In the genomic region with DNA sequence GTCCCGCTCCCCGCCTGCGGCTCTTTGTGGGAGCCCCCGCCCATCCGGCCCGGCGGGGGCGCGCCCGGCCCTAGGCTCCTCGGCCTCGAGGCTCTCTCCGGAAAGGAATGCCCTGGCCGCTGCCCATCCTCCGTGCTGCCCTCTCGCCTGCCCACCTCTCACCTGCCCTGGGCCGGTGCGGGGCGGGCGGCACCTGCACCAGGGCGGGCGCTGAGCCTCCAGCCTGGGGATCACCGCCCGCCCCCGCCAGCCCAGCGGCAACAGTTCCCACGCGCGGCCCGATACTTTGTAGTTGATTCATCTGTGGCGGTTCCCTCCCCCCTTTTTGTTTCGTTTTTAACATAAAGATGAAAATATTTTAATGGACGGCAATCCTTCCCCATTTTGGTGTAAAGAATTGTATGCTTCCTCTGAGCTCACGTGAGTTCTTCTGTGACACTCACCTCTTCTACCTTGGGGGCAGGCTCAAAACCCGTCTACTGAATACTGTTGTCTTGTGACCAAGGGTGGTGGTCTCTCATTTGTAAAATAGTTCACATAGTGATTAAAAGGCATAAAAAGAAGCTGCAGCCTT, we compare ENCODE assay signal across 8 cellular contexts. TPM values are rescaled to one million over a fixed set of nuclear protein-coding genes. Genes with fewer than 3 reads are reported as not detected.
DNase-seq lines count a peak whose midpoint lies in the region; ATAC-seq, FAIRE-seq and TF ChIP-seq lines count a peak whose summit lies in the region.

No MANE protein-coding gene starts in this region.

- no peak for TF ChIP-seq RAD21 in K562 (CRISPR knock-in tag; conservative IDR thresholded peaks at IDR 0.05 in 1 of 2, IDR thresholded peaks at IDR 0.05 in 1 of 2)

- intact Hi-C loops in K562 (cut with micrococcal nuclease) (loop anchor here (5.0 kb wide), 1 partner anchor 39 kb away; no protein-coding TSS in a partner anchor), left lung (cut with DNase I) (loop anchor here in 1 of 2 donors (5.0 kb wide), 1 partner anchor 116 kb away; no protein-coding TSS in a partner anchor)

- no peaks in the 10 kb centered on the region for H3K9me3 ChIP-seq in K562 (replicated peaks; ENCODE audit: control insufficient read depth, insufficient read depth, low read depth, low read length)
- no peaks in the 10 kb centered on the region for H3K9me3 ChIP-seq in left lung

- TSS peak; percentile 38 for BruUV-seq in K562 (replicated peaks; lab: Mats Ljungman, UMichigan)

- 4% methylated on average over 17 of the region's 35 CpGs for WGBS in K562 (ENCODE audit: insufficient coverage, low coverage, missing lambda C conversion rate)

- H3K36me3 ChIP-seq in K562 (ENCODE audit: control insufficient read depth, insufficient read depth, low read length) (no peaks in the 10 kb centered on the region), left lung (peaks cover 0 to 3% of the 10 kb centered on the region in 2 donors)

- TF ChIP-seq CTCF in K562 (IDR thresholded peaks at IDR 0.05 in 2 of 3, conservative IDR thresholded peaks at IDR 0.05 in 1 of 3; ENCODE audit: insufficient read depth in 2 of 3, low read depth in 1 of 3, low read length in 3 of 3) (no peak), left lung (IDR thresholded peaks at IDR 0.05) (peak in 1 of 2 donors; percentile 2)

- peaks cover 7% of the 10 kb centered on the region; the same call in 2 of the 3 replicates for H3K79me2 ChIP-seq in K562 (ENCODE audit: control insufficient read depth, insufficient read depth, low read length)

- no peak for TF ChIP-seq POLR2A in K562 (conservative IDR thresholded peaks at IDR 0.05)

- peak overlapping the region; percentile 75 for H3K4me2 ChIP-seq in K562 (ENCODE audit: insufficient read depth, low read length)

- H3K27ac ChIP-seq in K562 (ENCODE audit: extremely low read depth, low read depth, low read length), result peak overlapping the region; percentile 62; the same call in 1 of the 3 replicates
- H3K27ac ChIP-seq in left lung, result peak overlapping the region; percentile 99 to 100

- no peak for TF ChIP-seq EP300 in K562 (IDR thresholded peaks at IDR 0.05; ENCODE audit: low read length)

- H2AFZ ChIP-seq in K562 (ENCODE audit: low read depth, low read length), result peak overlapping the region; percentile 70; the same call in 1 of the 2 replicates

- H4K20me1 ChIP-seq in K562 (replicated peaks; ENCODE audit: control insufficient read depth, insufficient read depth, low read length), result peaks cover 36% of the 10 kb centered on the region

- no peak for FAIRE-seq in K562 (lab: Jason Lieb, UNC)

- peak overlapping the region in 1 of 2 experiments; percentile 80; a peak in 3 of 4 replicates for H3K9ac ChIP-seq in K562 (ENCODE audit: insufficient read depth in 1 of 2, low read depth in 2 of 2, low read length in 2 of 2)

- POLR2A ChIA-PET in K562 (lab: Yijun Ruan, JAX), result interaction anchor here (0.9 kb wide), 1 partner anchor 12 kb away, joined by 3 read pairs; no protein-coding TSS in a partner anchor

- H3K4me1 ChIP-seq in K562 (replicated peaks in 1 of 2; ENCODE audit: control insufficient read depth in 2 of 2, insufficient read depth in 2 of 2, low read length in 2 of 2) (peaks cover 7 to 42% of the 10 kb centered on the region in 2 experiments; a peak in 4 of 5 replicates), left lung (peaks cover 40 to 71% of the 10 kb centered on the region in 2 donors)

- no peaks in the 10 kb centered on the region for H3K9me1 ChIP-seq in K562 (ENCODE audit: control insufficient read depth, insufficient read depth, low read length)

- in situ Hi-C loops in K562 (cut with MboI), result no loop called here

- DNase-seq in 8988T, result peak; percentile 49
- DNase-seq in HCEC 1CT, result peak; percentile 30
- DNase-seq in T-helper 22 cell (ENCODE audit: low read depth), result peak; percentile 58
- DNase-seq in K562 (ENCODE audit: extremely low read depth in 1 of 4, low spot score in 3 of 4), result peak in 3 of 4 experiments; percentile 54 to 65 (median 63)
- DNase-seq in left lung, result peak; percentile 49 to 90
- DNase-seq in stimulated activated CD8-positive, alpha-beta memory T cell treated with anti-CD3 and anti-CD28 coated beads, Interleukin-12 subunit alpha, Interleukin-12 subunit beta, amount 100 ng/mL, for 4 hours (ENCODE audit: low read depth), result peak; percentile 71
- DNase-seq in HK-2 (ENCODE audit: unreplicated experiment), result no peak

- CTCF ChIA-PET in K562 (lab: Yijun Ruan, JAX; ENCODE audit: low intra/inter-chr PET ratio), result interaction anchor here (0.7 kb wide), 1 partner anchor 63 kb away, joined by 3 read pairs; no protein-coding TSS in a partner anchor

- ATAC-seq in K562, result peak; percentile 10; the same call in 2 of the 3 replicates
- peak; percentile 2 for ATAC-seq in left lung
- no peak for ATAC-seq in HG03159 (IDR thresholded peaks at IDR 0.05; ENCODE audit: unreplicated experiment)

- H3K4me3 ChIP-seq in K562, result peak overlapping the region; percentile 69
- peak overlapping the region; percentile 87 to 97 for H3K4me3 ChIP-seq in left lung

- H3K27me3 ChIP-seq in K562 (ENCODE audit: control insufficient read depth in 2 of 2, insufficient read depth in 2 of 2, low read length in 2 of 2) (peaks cover 6 to 7% of the 10 kb centered on the region in 2 experiments; a peak in 2 of 5 replicates), left lung (no peaks in the 10 kb centered on the region)

TF ChIP-seq in K562, 482 proteins besides CTCF, POLR2A, EP300 and RAD21:
- TF ChIP-seq RBFOX2 (IDR thresholded peaks at IDR 0.05; ENCODE audit: low read depth, low read length) (peak; percentile 49; the same call in 1 of the 2 replicates), ZNF766 (CRISPR knock-in tag; conservative IDR thresholded peaks at IDR 0.05) (0 out of 2 replicates have a peak, but pooled peaks have one; percentile 7), EGR1 (conservative IDR thresholded peaks at IDR 0.05) (peak; percentile 41), BHLHE40 (IDR thresholded peaks at IDR 0.05; ENCODE audit: low read length) (peak; percentile 56), GTF2E2 (tag; IDR thresholded peaks at IDR 0.05) (no peak), HMGN3 (IDR thresholded peaks at IDR 0.05; ENCODE audit: borderline replicate concordance, extremely low read depth, insufficient read length, low read depth, low read length) (peak; percentile 6), E2F6 (IDR thresholded peaks at IDR 0.05; ENCODE audit: borderline replicate concordance in 1 of 2, extremely low read depth in 1 of 2, insufficient read depth in 1 of 2, insufficient read length in 1 of 2, low read depth in 1 of 2, low read length in 1 of 2, poor library complexity in 1 of 2, severe bottlenecking in 1 of 2) (peak in 1 of 2 experiments; percentile 50), SAFB (IDR thresholded peaks at IDR 0.05; ENCODE audit: borderline replicate concordance, low read depth, low read length) (0 out of 2 replicates have a peak, but pooled peaks have one; percentile 6)
- TF ChIP-seq, protein P1, sequence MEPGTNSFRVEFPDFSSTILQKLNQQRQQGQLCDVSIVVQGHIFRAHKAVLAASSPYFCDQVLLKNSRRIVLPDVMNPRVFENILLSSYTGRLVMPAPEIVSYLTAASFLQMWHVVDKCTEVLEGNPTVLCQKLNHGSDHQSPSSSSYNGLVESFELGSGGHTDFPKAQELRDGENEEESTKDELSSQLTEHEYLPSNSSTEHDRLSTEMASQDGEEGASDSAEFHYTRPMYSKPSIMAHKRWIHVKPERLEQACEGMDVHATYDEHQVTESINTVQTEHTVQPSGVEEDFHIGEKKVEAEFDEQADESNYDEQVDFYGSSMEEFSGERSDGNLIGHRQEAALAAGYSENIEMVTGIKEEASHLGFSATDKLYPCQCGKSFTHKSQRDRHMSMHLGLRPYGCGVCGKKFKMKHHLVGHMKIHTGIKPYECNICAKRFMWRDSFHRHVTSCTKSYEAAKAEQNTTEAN (CRISPR knock-in tag; IDR thresholded peaks at IDR 0.05), result no peak

RNA-seq across cellular contexts. Expression of gene KLF13, which starts 1.9 kb away (rescaled TPM):
- 3.0 and 4.1 TPM in 2 replicates for total RNA-seq in K562 (2011; cell fraction: chromatin; rRNA removed; ENCODE audit: low replicate concordance)
- total RNA-seq in K562 (2011; cell fraction: nucleolus; rRNA removed), result 3.0 and 4.2 TPM in 2 replicates
- 6.4 and 7.3 TPM in 2 replicates for total RNA-seq in K562 (2011; cell fraction: nucleoplasm; rRNA removed)
- 6.4 and 6.5 TPM in 2 replicates for total RNA-seq in K562 (2014; rRNA removed)
- total RNA-seq in K562 (2014; rRNA removed; fragmentation: Illumina TruSeq; extraction: Trizol), result 8.1 and 9.6 TPM in 2 replicates
- total RNA-seq in K562 (2015; rRNA removed; fragmentation: Illumina TruSeq; extraction: Trizol), result 4.5 and 6.1 TPM in 2 replicates
- 10.5 and 13.6 TPM in 2 replicates for total RNA-seq in K562 (2021)
- 4.1 and 4.8 TPM in 2 replicates for polyA plus RNA-seq in K562 (2011; rRNA removed)
- polyA plus RNA-seq in K562 (2011; cell fraction: cytosol; rRNA removed), result 2.1 and 2.7 TPM in 2 replicates
- polyA plus RNA-seq in K562 (2011; cell fraction: nucleus; rRNA removed), result 1.3 and 2.2 TPM in 2 replicates
- 6.4 and 7.3 TPM in 2 replicates for polyA plus RNA-seq in K562 (2012)
- polyA plus RNA-seq in K562 (2014; fragmentation: Illumina TruSeq; extraction: Trizol), result 5.9 TPM in 2 replicates
- polyA plus RNA-seq in K562 (2014; fragmentation: Nextera tagmentation; extraction: Ambion mirVana), result 1 to 10 TPM; 1.8 to 2.2 TPM
- 3.0 and 3.3 TPM in 2 replicates for polyA plus RNA-seq in K562 (2014; rRNA removed)
- polyA minus RNA-seq in K562 (2011; rRNA and poly(A)+ RNA removed), result 4.6 and 5.4 TPM in 2 replicates
- 3.5 and 4.4 TPM in 2 replicates for polyA minus RNA-seq in K562 (2011; cell fraction: cytosol; rRNA and poly(A)+ RNA removed)
- polyA minus RNA-seq in K562 (2011; cell fraction: nucleus; rRNA and poly(A)+ RNA removed), result 1.00 and 1.3 TPM in 2 replicates
- 100 to 1,000 TPM; 110 to 116 TPM for total RNA-seq in left lung

Comparison
In these comparisons a context has a peak if more than half of its experiments do, and no peak if none do; other contexts are left out.
1. RNA of gene KLF13, which starts 1.9 kb away (total RNA-seq): 110 to 116 TPM in left lung; 3.0 to 13.6 TPM in K562; every median in the first group is over 4 times any median in the second.